ENCODE assay signal across 14 cellular contexts in the genomic region with DNA sequence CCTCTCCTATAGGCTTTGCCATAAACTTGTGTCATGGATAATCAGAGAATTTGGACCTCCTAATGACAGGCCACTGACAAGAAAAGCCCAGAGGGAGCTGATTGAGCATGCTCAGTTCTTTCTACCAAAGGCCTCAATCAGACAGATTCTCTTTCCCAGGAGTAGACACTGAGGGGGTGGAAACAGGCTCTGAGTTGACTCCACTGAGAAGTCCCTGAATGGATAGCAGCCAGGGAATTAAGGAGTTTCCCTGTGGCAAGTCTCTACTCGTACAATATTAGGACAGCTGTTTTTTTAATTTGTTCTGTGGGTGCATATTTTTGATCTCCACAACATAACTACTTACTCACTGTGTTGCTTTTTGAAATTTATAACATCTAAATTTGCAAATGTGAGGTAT.
"Had no signal": no experiment of that assay in that cellular context is flagged by ENCODE, and none has a peak within 500 bp of the region (broad histone marks: within the 10 kb centered on the region; RNA-seq: fewer than 3 reads in every experiment).

No MANE protein-coding gene starts in this region.

- H3K9me3 ChIP-seq: adrenal gland, left lung had no signal

- ATAC-seq: activated naive CD4-positive, alpha-beta T cell treated with anti-CD3 and anti-CD28 coated beads, Interleukin-2, amount 50 U/mL, for 72 hours; activated T-cell treated with anti-CD3 and anti-CD28 coated beads, Interleukin-2, amount 50 U/mL, for 72 hours; effector memory CD8-positive, alpha-beta T cell; left lung; stimulated activated naive CD8-positive, alpha-beta T cell treated with anti-CD3 and anti-CD28 coated beads, Interleukin-15, Interleukin-2, amounts not matched to agents 100 U/mL and 50 U/mL, for 24 hours had no signal

- H3K36me3 ChIP-seq: adrenal gland, cardiac muscle cell, left lung had no signal

- H3K27ac ChIP-seq: adrenal gland, cardiac muscle cell, left lung had no signal

- DNase-seq: activated CD4-positive, alpha-beta T cell treated with anti-CD3 and anti-CD28 coated beads, Interleukin-2, amount 50 U/mL, for 4 hours; activated gamma-delta T cell; activated T-cell treated with anti-CD3 and anti-CD28 coated beads, Interleukin-2, amount 50 U/mL, for 72 hours; adrenal gland; dermis blood vessel endothelial cell; effector memory CD8-positive, alpha-beta T cell; foreskin melanocyte; left lung; midbrain; stimulated activated naive CD8-positive, alpha-beta T cell treated with anti-CD3 and anti-CD28 coated beads, Interleukin-15, Interleukin-2, amounts not matched to agents 100 U/mL and 50 U/mL, for 24 hours; substantia nigra; trophoblast cell had no signal

- H3K27me3 ChIP-seq: adrenal gland, cardiac muscle cell, left lung had no signal

- H3K4me1 ChIP-seq: adrenal gland, left lung had no signal

- H3K4me3 ChIP-seq: adrenal gland, cardiac muscle cell, left lung had no signal
